Comparison of ENCODE assay signal across 8 cellular contexts in the genomic region with DNA sequence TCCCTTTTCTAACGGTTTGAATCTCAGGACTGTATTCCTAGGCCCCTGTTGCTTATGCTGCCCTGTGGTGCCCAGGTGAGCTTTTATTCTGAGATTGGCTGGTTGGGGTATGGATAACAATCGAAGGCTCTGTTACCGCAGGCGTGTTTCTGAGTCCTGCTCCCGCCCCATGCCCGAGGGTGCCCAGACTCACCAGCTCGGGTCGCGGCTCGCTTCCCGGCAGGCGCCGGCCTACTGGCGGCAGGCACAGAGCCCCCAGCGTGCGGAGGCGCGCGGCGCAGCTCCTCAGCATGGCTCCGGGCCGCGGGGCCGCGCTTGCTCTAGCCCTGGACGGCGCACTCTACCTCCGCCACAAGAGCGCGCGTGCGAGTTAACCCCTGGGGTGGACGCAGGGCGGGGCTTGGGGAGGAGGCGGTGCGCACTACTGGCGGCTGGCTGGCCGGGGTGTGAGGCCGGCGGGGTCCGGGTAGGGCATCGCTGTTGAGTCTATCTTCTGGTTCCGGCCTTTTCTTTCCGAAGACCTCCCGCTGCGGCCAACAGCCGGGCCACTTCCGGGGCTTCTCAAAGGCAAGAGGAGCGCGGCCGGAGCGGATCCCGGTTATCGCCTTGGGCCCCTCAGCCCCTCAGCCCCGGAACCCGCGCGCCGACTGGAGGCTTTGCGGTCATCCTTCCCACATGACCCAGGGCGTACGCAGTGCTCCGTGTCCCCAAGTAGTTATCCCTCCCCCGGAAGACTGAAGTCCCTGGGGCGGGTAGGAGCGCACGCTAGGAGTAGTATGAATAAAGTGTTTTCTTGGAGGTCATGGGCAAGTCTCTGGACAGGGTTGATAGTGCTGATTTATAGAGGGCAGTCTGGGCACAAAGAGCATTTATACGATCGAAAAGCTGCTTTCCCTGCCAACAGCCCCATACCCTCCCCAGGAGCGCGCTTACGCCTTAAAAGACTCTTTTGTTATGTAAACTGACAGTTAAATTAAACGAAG. TPM values are rescaled to one million over a fixed set of nuclear protein-coding genes. Genes with fewer than 3 reads are reported as not detected.
A peak's percentile ranks its signal among the peaks of the same experiment; 100 is the strongest.
DNase-seq lines count a peak whose midpoint lies in the region; ATAC-seq, FAIRE-seq and TF ChIP-seq lines count a peak whose summit lies in the region.

A gene (minus strand): TSS at position 345 of the 983 bp plus-strand sequence. CDS start 53 bp downstream, at position 292.

- H3K4me3 Mint-ChIP-seq in activated T-helper 17 cell treated with anti-CD3 and anti-CD28 coated beads, Interleukin-2, amount 50 U/mL, for 72 hours = peak within 1 kb of the TSS; percentile 80
- H3K4me3 Mint-ChIP-seq in natural killer cell = peak within 1 kb of the TSS; percentile 86

- no peak for TF ChIP-seq CTCF in fibroblast of mammary gland (conservative IDR thresholded peaks at IDR 0.05; ENCODE audit: control insufficient read depth, insufficient read depth, low read depth, low read length)
- no peak for TF ChIP-seq CTCF in natural killer cell (IDR thresholded peaks at IDR 0.05)

- peak; percentile 54 for FAIRE-seq in HTR-8/SVneo (lab: Jason Lieb, UNC)

- H3K27me3 Mint-ChIP-seq in activated T-helper 17 cell treated with anti-CD3 and anti-CD28 coated beads, Interleukin-2, amount 50 U/mL, for 72 hours = no peaks in the 10 kb centered on the region
- H3K27me3 Mint-ChIP-seq in natural killer cell (ENCODE audit: low read depth in 2 of 2) = no peaks in the 10 kb centered on the region

- intact Hi-C loops in natural killer cell (cut with micrococcal nuclease) = loop anchor here (5.0 kb wide), 1 partner anchor 38 kb away; no protein-coding TSS in a partner anchor

- peak within 1 kb of the TSS; percentile 90 for H3K4me3 ChIP-seq in fibroblast of mammary gland (ENCODE audit: control insufficient read depth, low read depth, low read length)

- no peaks in the 10 kb centered on the region for H3K9me3 Mint-ChIP-seq in activated T-helper 17 cell treated with anti-CD3 and anti-CD28 coated beads, Interleukin-2, amount 50 U/mL, for 72 hours
- no peaks in the 10 kb centered on the region for H3K9me3 Mint-ChIP-seq in natural killer cell

- H3K36me3 Mint-ChIP-seq in activated T-helper 17 cell treated with anti-CD3 and anti-CD28 coated beads, Interleukin-2, amount 50 U/mL, for 72 hours (ENCODE audit: low read depth) = peaks cover 33% of the 10 kb centered on the region
- peaks cover 10% of the 10 kb centered on the region for H3K36me3 Mint-ChIP-seq in natural killer cell

- peak within 1 kb of the TSS; percentile 96 for H3K27ac Mint-ChIP-seq in activated T-helper 17 cell treated with anti-CD3 and anti-CD28 coated beads, Interleukin-2, amount 50 U/mL, for 72 hours
- peak within 1 kb of the TSS; percentile 93 to 94 for H3K27ac Mint-ChIP-seq in natural killer cell

- ATAC-seq in GM21381 (IDR thresholded peaks at IDR 0.05; ENCODE audit: unreplicated experiment) = peak; percentile 99
- peak; percentile 93 for ATAC-seq in activated T-helper 17 cell treated with anti-CD3 and anti-CD28 coated beads, Interleukin-2, amount 50 U/mL, for 72 hours (replicated peaks)
- ATAC-seq in natural killer cell = peak; percentile 95 to 99 (median 95)

- H3K4me1 Mint-ChIP-seq in activated T-helper 17 cell treated with anti-CD3 and anti-CD28 coated beads, Interleukin-2, amount 50 U/mL, for 72 hours = peaks cover 34% of the 10 kb centered on the region
- H3K4me1 Mint-ChIP-seq in natural killer cell = peaks cover 27 to 33% of the 10 kb centered on the region in 2 donors

- DNase-seq in D341Med (ENCODE audit: low spot score) (peak; percentile 50), HTR-8/SVneo (ENCODE audit: insufficient read length, low spot score) (peak; percentile 91), RPMI8226 (peak; percentile 99), fibroblast of mammary gland (ENCODE audit: low read depth) (peak; percentile 95), natural killer cell (peak; percentile 93)
- peak; percentile 64 to 81 (median 70) for DNase-seq in stimulated activated naive CD4-positive, alpha-beta T cell (lab: John Stamatoyannopoulos, UW)

RNA-seq across cellular contexts. Expression of the gene that starts here (rescaled TPM):
- 10 to 100 TPM; 26.6 to 33.0 TPM for total RNA-seq in activated T-helper 17 cell treated with anti-CD3 and anti-CD28 coated beads, Interleukin-2, amount 50 U/mL, for 72 hours
- 10 to 100 TPM; 11.9 to 16.2 (median 15.5) TPM for total RNA-seq in natural killer cell

Comparison
In these comparisons a context has a peak if more than half of its experiments do, and no peak if none do; other contexts are left out.
1. Peak in every context shown above with its lines: DNase-seq, ATAC-seq and H3K4me3 ChIP-seq.